ENCODE assay signal across 28 cellular contexts in the genomic region with DNA sequence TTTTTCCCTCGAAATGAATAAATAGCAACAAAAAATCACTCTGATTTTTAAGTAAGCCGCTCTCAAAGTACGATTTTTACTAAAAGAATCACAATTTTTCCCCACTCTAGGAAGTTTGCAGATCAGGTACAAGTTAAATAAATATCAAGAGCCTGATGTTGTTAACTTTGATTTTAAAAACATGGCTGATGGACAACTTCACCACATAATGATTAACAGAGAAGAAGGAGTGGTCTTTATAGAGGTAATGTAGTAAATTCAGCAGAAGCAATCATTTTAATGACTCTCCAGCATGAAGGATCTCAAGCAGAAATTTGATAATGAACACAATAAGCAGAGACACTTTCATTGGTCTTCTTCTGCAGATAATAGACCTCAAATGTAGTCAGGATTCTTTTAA.
"Had no signal": no experiment of that assay in that cellular context is flagged by ENCODE, and none has a peak within 500 bp of the region (broad histone marks: within the 10 kb centered on the region; RNA-seq: fewer than 3 reads in every experiment).

No MANE protein-coding gene starts in this region.

- H3K27ac ChIP-seq: ascending aorta, cardiac muscle cell, VCaP had no signal

- ATAC-seq: activated CD8-positive, alpha-beta memory T cell treated with anti-CD3 and anti-CD28 coated beads, Interleukin-2, amount 10 ng/mL, durations not matched to agents 7 days and 5 days; activated CD8-positive, alpha-beta T cell treated with anti-CD3 and anti-CD28 coated beads for 36 hours; activated naive CD8-positive, alpha-beta T cell treated with anti-CD3 and anti-CD28 coated beads, Interleukin-2, amount 50 U/mL, for 24 hours had no signal

- H3K4me1 ChIP-seq: ascending aorta had no signal

- H3K9me3 ChIP-seq: ascending aorta had no signal

- H3K36me3 ChIP-seq: ascending aorta, cardiac muscle cell had no signal

- DNase-seq: activated B cell treated with CpG ODN at 0.5 μM for 24 hours; activated CD4-positive, alpha-beta memory T cell treated with anti-CD3 and anti-CD28 coated beads for 36 hours; activated CD4-positive, alpha-beta T cell treated with anti-CD3 and anti-CD28 coated beads for 4 hours; activated CD4-positive, alpha-beta T cell treated with anti-CD3 and anti-CD28 coated beads, Interleukin-2, amount 10 ng/mL, durations not matched to agents 24 days and 14 days; activated CD4-positive, alpha-beta T cell treated with anti-CD3 and anti-CD28 coated beads, Interleukin-2, amount 50 U/mL, for 1 hour; activated CD4-positive, alpha-beta T cell treated with anti-CD3 and anti-CD28 coated beads, Interleukin-2, amount 50 U/mL, for 4 hours; activated CD4-positive, CD25-positive, alpha-beta regulatory T cell treated with anti-CD3 and anti-CD28 coated beads, Interleukin-2, amount 50 U/mL, for 72 hours; activated CD8-positive, alpha-beta memory T cell treated with anti-CD3 and anti-CD28 coated beads, Interleukin-2, amount 10 ng/mL, durations not matched to agents 7 days and 5 days; activated CD8-positive, alpha-beta memory T cell treated with anti-CD3 and anti-CD28 coated beads, Interleukin-2, amount 50 U/mL, for 48 hours; activated CD8-positive, alpha-beta T cell treated with anti-CD3 and anti-CD28 coated beads for 36 hours; activated effector memory CD4-positive, alpha-beta T cell treated with Interleukin-2 at 50 U/mL for 16 hours; activated gamma-delta T cell; activated naive CD4-positive, alpha-beta T cell treated with anti-CD3 and anti-CD28 coated beads, Interleukin-2, amount 10 ng/mL, durations not matched to agents 7 days and 5 days; activated naive CD4-positive, alpha-beta T cell treated with Interleukin-2 at 50 U/mL for 16 hours; activated naive CD8-positive, alpha-beta T cell treated with anti-CD3 and anti-CD28 coated beads, Interleukin-2, amount 10 ng/mL, durations not matched to agents 7 days and 5 days; activated naive CD8-positive, alpha-beta T cell treated with anti-CD3 and anti-CD28 coated beads, Interleukin-2, amount 50 U/mL, for 24 hours; activated T-cell treated with anti-CD3 and anti-CD28 coated beads, Interleukin-2, amount 50 U/mL, for 24 hours; activated T-cell treated with anti-CD3 and anti-CD28 coated beads, Interleukin-2, amount 50 U/mL, for 48 hours; amygdala; anterior cingulate cortex; caudate nucleus; cerebellar nuclear complex; T-helper 1 cell; T-helper 2 cell; T-helper 9 cell had no signal

- H3K4me3 ChIP-seq: ascending aorta, cardiac muscle cell had no signal

- H3K27me3 ChIP-seq: ascending aorta, cardiac muscle cell had no signal
